Comparison of ENCODE assay signal across 8 cellular contexts in genomic region chr16:1474047-1474446, GRCh38. TPM values are rescaled to one million over a fixed set of nuclear protein-coding genes. Genes with fewer than 3 reads are reported as not detected.
DNase-seq lines count a peak whose midpoint lies in the region; ATAC-seq and TF ChIP-seq lines count a peak whose summit lies in the region.

No MANE protein-coding gene starts in this region.

- peaks cover 0 to 38% (median 0%) of the 10 kb centered on the region in 4 donors for H3K4me1 ChIP-seq in Peyer's patch
- peaks cover 28 to 58% (median 48%) of the 10 kb centered on the region in 4 donors for H3K4me1 ChIP-seq in esophagus muscularis mucosa

- ATAC-seq in GM18505 (IDR thresholded peaks at IDR 0.05; ENCODE audit: unreplicated experiment): no peak

- H3K27me3 Mint-ChIP-seq in progenitor cell of endocrine pancreas: peaks cover 3% of the 10 kb centered on the region

- H3K27ac Mint-ChIP-seq in progenitor cell of endocrine pancreas: peak overlapping the region; percentile 88

- no peak for TF ChIP-seq EP300 in esophagus muscularis mucosa (IDR thresholded peaks at IDR 0.05)

- intact Hi-C loops in esophagus muscularis mucosa (cut with DNase I): no loop called here

- no peaks in the 10 kb centered on the region for H3K9me3 Mint-ChIP-seq in progenitor cell of endocrine pancreas (ENCODE audit: low read depth)

- WGBS in esophagus muscularis mucosa: 31% methylated on average over 15 of the region's 15 CpGs

- DNase-seq in G401 (ENCODE audit: low spot score) (peak; percentile 5), Peyer's patch (no peak), esophagus muscularis mucosa (ENCODE audit: extremely low spot score) (no peak), progenitor cell of endocrine pancreas (ENCODE audit: low spot score, unreplicated experiment) (no peak), dermis blood vessel endothelial cell (no peak), 8988T (no peak), OCI-M2 (lab: John Stamatoyannopoulos, UW; ENCODE audit: unreplicated experiment) (no peak)

- H3K4me3 Mint-ChIP-seq in progenitor cell of endocrine pancreas (ENCODE audit: low read depth): peak overlapping the region; percentile 76

- in situ Hi-C loops in G401 (cut with HindIII; ENCODE audit: low sequenced_read_pairs): no loop called here

- peaks cover 8% of the 10 kb centered on the region for H3K4me1 Mint-ChIP-seq in progenitor cell of endocrine pancreas (ENCODE audit: low read depth)

- H3K27me3 ChIP-seq in Peyer's patch (no peaks in the 10 kb centered on the region), esophagus muscularis mucosa (no peaks in the 10 kb centered on the region)

- H3K9me3 ChIP-seq in Peyer's patch: no peaks in the 10 kb centered on the region
- no peaks in the 10 kb centered on the region for H3K9me3 ChIP-seq in esophagus muscularis mucosa

- H3K36me3 Mint-ChIP-seq in progenitor cell of endocrine pancreas (ENCODE audit: insufficient read depth): peaks cover 2% of the 10 kb centered on the region

- no peak for TF ChIP-seq CTCF in Peyer's patch (IDR thresholded peaks at IDR 0.05)
- no peak for TF ChIP-seq CTCF in esophagus muscularis mucosa (IDR thresholded peaks at IDR 0.05)
- no peak for TF ChIP-seq CTCF in progenitor cell of endocrine pancreas (IDR thresholded peaks at IDR 0.05; ENCODE audit: unreplicated experiment)

- H3K36me3 ChIP-seq in Peyer's patch (no peaks in the 10 kb centered on the region), esophagus muscularis mucosa (no peaks in the 10 kb centered on the region)

- H3K4me3 ChIP-seq in Peyer's patch: peak overlapping the region; percentile 91 to 100 (median 98)
- H3K4me3 ChIP-seq in esophagus muscularis mucosa: peak overlapping the region; percentile 75 to 96 (median 94)

- TF ChIP-seq POLR2A in Peyer's patch (IDR thresholded peaks at IDR 0.05) (no peak), esophagus muscularis mucosa (IDR thresholded peaks at IDR 0.05; ENCODE audit: low read depth) (no peak), GM18505 (IDR thresholded peaks at IDR 0.05; ENCODE audit: borderline replicate concordance, extremely low read depth, insufficient read depth, insufficient read length) (no peak)

- H3K27ac ChIP-seq in Peyer's patch: peak overlapping the region; percentile 89 to 98 (median 93)
- H3K27ac ChIP-seq in esophagus muscularis mucosa (replicated peaks in 1 of 4): peak overlapping the region; percentile 84 to 96 (median 92)

RNA-seq across cellular contexts. Expression of gene CLCN7, which starts 0.8 kb away (rescaled TPM):
- total RNA-seq in G401 (2014; rRNA removed; shearing (Covaris generic)): 195 and 203 TPM in 2 replicates
- total RNA-seq in Peyer's patch (100 to 1,000 TPM in 2 of 4 donors, 10 to 100 TPM in 2; 95.1 to 194 (median 105) TPM), esophagus muscularis mucosa (100 to 1,000 TPM in 1 of 4 donors, 10 to 100 TPM in 3; 41.5 to 130 (median 71.9) TPM), progenitor cell of endocrine pancreas (85.3 and 89.4 TPM in 2 replicates), dermis blood vessel endothelial cell (69.9 and 96.7 TPM in 2 replicates)

RNA-seq across cellular contexts. Expression of gene PTX4, which starts 14.7 kb away (rescaled TPM):
- 0.61 TPM in 1 of 2 replicates, not detected in the other for total RNA-seq in G401 (2014; rRNA removed; shearing (Covaris generic))
- total RNA-seq in Peyer's patch: not detected
- total RNA-seq in esophagus muscularis mucosa: under 1 TPM in 3 of 4 donors, not detected in 1; 0.39 to 0.75 (median 0.66) TPM
- not detected in 2 replicates for total RNA-seq in progenitor cell of endocrine pancreas
- total RNA-seq in dermis blood vessel endothelial cell: 0.09 TPM in 1 of 2 replicates, not detected in the other

RNA-seq across cellular contexts. Expression of gene TELO2, which starts 19.1 kb away (rescaled TPM):
- total RNA-seq in G401 (2014; rRNA removed; shearing (Covaris generic)): 86.9 and 97.8 TPM in 2 replicates
- 100 to 1,000 TPM in 1 of 4 donors, 10 to 100 TPM in 3; 34.5 to 105 (median 82.4) TPM for total RNA-seq in Peyer's patch
- total RNA-seq in esophagus muscularis mucosa: 10 to 100 TPM; 14.1 to 27.7 (median 18.4) TPM
- total RNA-seq in progenitor cell of endocrine pancreas: 73.4 and 77.2 TPM in 2 replicates
- 19.7 and 21.3 TPM in 2 replicates for total RNA-seq in dermis blood vessel endothelial cell

RNA-seq across cellular contexts. Expression of gene CCDC154, which starts 29.7 kb away (rescaled TPM):
- total RNA-seq in G401 (2014; rRNA removed; shearing (Covaris generic)): 0.75 TPM in 1 of 2 replicates, not detected in the other
- total RNA-seq in Peyer's patch: 10 to 100 TPM in 1 of 4 donors, under 1 TPM in 3; 0.47 to 23.1 (median 0.73) TPM
- under 1 TPM in 3 of 4 donors, not detected in 1; 0.17 to 0.58 (median 0.42) TPM for total RNA-seq in esophagus muscularis mucosa
- total RNA-seq in progenitor cell of endocrine pancreas: 4.8 and 5.7 TPM in 2 replicates
- total RNA-seq in dermis blood vessel endothelial cell: 0.09 and 0.34 TPM in 2 replicates

RNA-seq across cellular contexts. Expression of gene PERCC1, which starts 43.2 kb away (rescaled TPM):
- total RNA-seq in G401 (2014; rRNA removed; shearing (Covaris generic)): not detected in 2 replicates
- not detected for total RNA-seq in Peyer's patch
- total RNA-seq in esophagus muscularis mucosa: not detected
- 7.1 and 7.6 TPM in 2 replicates for total RNA-seq in progenitor cell of endocrine pancreas
- total RNA-seq in dermis blood vessel endothelial cell: not detected in 2 replicates
